Comparison of ENCODE assay signal across 1 cellular context in the genomic region with DNA sequence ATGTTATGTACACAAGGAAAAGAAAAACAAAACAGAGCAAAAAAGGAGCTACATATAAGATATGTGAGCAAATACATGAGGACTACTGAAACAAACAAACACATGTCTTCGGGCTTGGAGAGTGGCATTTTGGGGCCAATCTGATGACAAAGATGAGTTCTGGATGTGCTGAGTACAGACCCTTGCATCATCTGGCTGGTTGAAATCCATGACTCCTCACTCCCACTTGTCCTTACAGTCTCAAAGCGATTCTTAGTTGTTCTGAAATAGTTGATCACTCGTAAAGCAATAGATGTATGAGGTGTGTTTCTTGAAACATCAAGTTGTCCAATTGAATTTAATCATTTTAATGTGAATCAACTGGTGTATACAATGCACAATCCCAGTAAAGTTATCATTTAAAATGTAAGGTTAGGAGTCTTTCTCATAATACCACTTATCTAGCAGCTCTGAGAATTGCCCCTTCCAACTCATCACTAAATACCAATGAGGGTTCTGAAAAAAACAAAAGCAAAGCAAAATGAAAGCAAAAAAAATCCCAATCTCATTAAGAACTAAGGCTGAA.
TF ChIP-seq lines count a peak whose summit lies in the region.

No MANE protein-coding gene starts in this region.

TF ChIP-seq in GM23338, 12 proteins besides CTCF, POLR2A, EP300 and RAD21:
- TF ChIP-seq, protein P1, sequence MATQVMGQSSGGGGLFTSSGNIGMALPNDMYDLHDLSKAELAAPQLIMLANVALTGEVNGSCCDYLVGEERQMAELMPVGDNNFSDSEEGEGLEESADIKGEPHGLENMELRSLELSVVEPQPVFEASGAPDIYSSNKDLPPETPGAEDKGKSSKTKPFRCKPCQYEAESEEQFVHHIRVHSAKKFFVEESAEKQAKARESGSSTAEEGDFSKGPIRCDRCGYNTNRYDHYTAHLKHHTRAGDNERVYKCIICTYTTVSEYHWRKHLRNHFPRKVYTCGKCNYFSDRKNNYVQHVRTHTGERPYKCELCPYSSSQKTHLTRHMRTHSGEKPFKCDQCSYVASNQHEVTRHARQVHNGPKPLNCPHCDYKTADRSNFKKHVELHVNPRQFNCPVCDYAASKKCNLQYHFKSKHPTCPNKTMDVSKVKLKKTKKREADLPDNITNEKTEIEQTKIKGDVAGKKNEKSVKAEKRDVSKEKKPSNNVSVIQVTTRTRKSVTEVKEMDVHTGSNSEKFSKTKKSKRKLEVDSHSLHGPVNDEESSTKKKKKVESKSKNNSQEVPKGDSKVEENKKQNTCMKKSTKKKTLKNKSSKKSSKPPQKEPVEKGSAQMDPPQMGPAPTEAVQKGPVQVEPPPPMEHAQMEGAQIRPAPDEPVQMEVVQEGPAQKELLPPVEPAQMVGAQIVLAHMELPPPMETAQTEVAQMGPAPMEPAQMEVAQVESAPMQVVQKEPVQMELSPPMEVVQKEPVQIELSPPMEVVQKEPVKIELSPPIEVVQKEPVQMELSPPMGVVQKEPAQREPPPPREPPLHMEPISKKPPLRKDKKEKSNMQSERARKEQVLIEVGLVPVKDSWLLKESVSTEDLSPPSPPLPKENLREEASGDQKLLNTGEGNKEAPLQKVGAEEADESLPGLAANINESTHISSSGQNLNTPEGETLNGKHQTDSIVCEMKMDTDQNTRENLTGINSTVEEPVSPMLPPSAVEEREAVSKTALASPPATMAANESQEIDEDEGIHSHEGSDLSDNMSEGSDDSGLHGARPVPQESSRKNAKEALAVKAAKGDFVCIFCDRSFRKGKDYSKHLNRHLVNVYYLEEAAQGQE (IDR thresholded peaks at IDR 0.05; ENCODE audit: unreplicated experiment): no peak
- TF ChIP-seq NANOG (IDR thresholded peaks at IDR 0.05; ENCODE audit: borderline replicate concordance) (no peak), JUNB (IDR thresholded peaks at IDR 0.05; ENCODE audit: unreplicated experiment) (no peak), EZH2phosphoT487 (IDR thresholded peaks at IDR 0.05; ENCODE audit: unreplicated experiment) (no peak), ZNF114 (CRISPR knock-in tag; IDR thresholded peaks at IDR 0.05) (no peak), POLR2AphosphoS5 (IDR thresholded peaks at IDR 0.05; ENCODE audit: low read depth) (no peak), CREB1 (CRISPR knock-in tag; IDR thresholded peaks at IDR 0.05; ENCODE audit: low read depth) (no peak), ZNF331 (CRISPR knock-in tag; IDR thresholded peaks at IDR 0.05; ENCODE audit: low read depth) (no peak), EZH2 (IDR thresholded peaks at IDR 0.05; ENCODE audit: low read depth, unreplicated experiment) (no peak)
- TF ChIP-seq, protein P2, sequence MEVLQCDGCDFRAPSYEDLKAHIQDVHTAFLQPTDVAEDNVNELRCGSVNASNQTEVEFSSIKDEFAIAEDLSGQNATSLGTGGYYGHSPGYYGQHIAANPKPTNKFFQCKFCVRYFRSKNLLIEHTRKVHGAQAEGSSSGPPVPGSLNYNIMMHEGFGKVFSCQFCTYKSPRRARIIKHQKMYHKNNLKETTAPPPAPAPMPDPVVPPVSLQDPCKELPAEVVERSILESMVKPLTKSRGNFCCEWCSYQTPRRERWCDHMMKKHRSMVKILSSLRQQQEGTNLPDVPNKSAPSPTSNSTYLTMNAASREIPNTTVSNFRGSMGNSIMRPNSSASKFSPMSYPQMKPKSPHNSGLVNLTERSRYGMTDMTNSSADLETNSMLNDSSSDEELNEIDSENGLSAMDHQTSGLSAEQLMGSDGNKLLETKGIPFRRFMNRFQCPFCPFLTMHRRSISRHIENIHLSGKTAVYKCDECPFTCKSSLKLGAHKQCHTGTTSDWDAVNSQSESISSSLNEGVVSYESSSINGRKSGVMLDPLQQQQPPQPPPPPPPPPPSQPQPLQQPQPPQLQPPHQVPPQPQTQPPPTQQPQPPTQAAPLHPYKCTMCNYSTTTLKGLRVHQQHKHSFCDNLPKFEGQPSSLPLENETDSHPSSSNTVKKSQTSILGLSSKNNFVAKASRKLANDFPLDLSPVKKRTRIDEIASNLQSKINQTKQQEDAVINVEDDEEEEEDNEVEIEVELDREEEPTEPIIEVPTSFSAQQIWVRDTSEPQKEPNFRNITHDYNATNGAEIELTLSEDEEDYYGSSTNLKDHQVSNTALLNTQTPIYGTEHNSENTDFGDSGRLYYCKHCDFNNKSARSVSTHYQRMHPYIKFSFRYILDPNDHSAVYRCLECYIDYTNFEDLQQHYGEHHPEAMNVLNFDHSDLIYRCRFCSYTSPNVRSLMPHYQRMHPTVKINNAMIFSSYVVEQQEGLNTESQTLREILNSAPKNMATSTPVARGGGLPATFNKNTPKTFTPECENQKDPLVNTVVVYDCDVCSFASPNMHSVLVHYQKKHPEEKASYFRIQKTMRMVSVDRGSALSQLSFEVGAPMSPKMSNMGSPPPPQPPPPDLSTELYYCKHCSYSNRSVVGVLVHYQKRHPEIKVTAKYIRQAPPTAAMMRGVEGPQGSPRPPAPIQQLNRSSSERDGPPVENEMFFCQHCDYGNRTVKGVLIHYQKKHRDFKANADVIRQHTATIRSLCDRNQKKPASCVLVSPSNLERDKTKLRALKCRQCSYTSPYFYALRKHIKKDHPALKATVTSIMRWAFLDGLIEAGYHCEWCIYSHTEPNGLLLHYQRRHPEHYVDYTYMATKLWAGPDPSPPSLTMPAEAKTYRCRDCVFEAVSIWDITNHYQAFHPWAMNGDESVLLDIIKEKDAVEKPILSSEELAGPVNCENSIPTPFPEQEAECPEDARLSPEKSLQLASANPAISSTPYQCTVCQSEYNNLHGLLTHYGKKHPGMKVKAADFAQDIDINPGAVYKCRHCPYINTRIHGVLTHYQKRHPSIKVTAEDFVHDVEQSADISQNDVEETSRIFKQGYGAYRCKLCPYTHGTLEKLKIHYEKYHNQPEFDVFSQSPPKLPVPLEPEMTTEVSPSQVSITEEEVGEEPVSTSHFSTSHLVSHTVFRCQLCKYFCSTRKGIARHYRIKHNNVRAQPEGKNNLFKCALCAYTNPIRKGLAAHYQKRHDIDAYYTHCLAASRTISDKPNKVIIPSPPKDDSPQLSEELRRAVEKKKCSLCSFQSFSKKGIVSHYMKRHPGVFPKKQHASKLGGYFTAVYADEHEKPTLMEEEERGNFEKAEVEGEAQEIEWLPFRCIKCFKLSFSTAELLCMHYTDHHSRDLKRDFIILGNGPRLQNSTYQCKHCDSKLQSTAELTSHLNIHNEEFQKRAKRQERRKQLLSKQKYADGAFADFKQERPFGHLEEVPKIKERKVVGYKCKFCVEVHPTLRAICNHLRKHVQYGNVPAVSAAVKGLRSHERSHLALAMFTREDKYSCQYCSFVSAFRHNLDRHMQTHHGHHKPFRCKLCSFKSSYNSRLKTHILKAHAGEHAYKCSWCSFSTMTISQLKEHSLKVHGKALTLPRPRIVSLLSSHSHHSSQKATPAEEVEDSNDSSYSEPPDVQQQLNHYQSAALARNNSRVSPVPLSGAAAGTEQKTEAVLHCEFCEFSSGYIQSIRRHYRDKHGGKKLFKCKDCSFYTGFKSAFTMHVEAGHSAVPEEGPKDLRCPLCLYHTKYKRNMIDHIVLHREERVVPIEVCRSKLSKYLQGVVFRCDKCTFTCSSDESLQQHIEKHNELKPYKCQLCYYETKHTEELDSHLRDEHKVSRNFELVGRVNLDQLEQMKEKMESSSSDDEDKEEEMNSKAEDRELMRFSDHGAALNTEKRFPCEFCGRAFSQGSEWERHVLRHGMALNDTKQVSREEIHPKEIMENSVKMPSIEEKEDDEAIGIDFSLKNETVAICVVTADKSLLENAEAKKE (CRISPR knock-in tag; IDR thresholded peaks at IDR 0.05): no peak
- TF ChIP-seq, protein P3, sequence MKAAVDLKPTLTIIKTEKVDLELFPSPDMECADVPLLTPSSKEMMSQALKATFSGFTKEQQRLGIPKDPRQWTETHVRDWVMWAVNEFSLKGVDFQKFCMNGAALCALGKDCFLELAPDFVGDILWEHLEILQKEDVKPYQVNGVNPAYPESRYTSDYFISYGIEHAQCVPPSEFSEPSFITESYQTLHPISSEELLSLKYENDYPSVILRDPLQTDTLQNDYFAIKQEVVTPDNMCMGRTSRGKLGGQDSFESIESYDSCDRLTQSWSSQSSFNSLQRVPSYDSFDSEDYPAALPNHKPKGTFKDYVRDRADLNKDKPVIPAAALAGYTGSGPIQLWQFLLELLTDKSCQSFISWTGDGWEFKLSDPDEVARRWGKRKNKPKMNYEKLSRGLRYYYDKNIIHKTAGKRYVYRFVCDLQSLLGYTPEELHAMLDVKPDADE (IDR thresholded peaks at IDR 0.05): no peak
